ENCODE assay signal across 27 cellular contexts in the genomic region with DNA sequence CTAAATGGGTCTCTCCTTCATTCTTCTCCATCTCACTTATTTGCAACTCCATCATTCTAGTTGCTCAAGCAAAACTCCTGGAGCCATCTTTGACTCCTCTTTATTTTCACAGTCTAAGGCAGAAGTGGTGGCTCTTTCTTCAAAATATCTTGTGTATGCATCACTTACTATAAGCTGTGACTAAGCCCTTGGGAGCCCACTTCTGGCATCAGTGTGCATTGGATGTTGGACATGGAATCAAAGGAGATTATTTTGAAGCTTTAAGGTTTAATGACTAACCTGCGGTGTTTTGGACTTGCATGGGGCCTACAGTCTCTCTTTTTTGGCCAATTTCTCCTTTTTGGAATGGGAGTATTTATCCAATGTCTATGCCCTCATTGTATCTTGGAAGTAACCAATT.
"Had no signal": no experiment of that assay in that cellular context is flagged by ENCODE, and none has a peak within 500 bp of the region (broad histone marks: within the 10 kb centered on the region; RNA-seq: fewer than 3 reads in every experiment).

No MANE protein-coding gene starts in this region.

- H3K4me1 Mint-ChIP-seq: central memory CD8-positive, alpha-beta T cell; WTC11 had no signal

- DNase-seq: activated CD4-positive, alpha-beta T cell treated with anti-CD3 and anti-CD28 coated beads, Interleukin-2, amount 50 U/mL, for 4 hours; activated naive CD4-positive, alpha-beta T cell treated with Interleukin-2 at 50 U/mL for 16 hours; activated T-cell treated with anti-CD3 and anti-CD28 coated beads for 4 hours; activated T-cell treated with anti-CD3 and anti-CD28 coated beads, Interleukin-2, amount 50 U/mL, for 72 hours; adrenal gland; endodermal cell; left ventricle myocardium inferior; mesendoderm; mucosa of descending colon; posterior cingulate gyrus; stimulated activated CD4-positive, alpha-beta T cell treated with anti-CD3 and anti-CD28 coated beads, Interleukin-12 subunit alpha, Interleukin-12 subunit beta, amount 100 ng/mL, for 4 hours; stimulated activated CD4-positive, alpha-beta T cell treated with anti-CD3 and anti-CD28 coated beads, Interleukin-4, amount 100 ng/mL, for 1 hour; stimulated activated naive CD8-positive, alpha-beta T cell treated with anti-CD3 and anti-CD28 coated beads, Interleukin-15, Interleukin-2, amounts not matched to agents 100 U/mL and 50 U/mL, for 24 hours; T-helper 2 cell; testis; transverse colon had no signal

- H3K36me3 Mint-ChIP-seq: activated naive CD8-positive, alpha-beta T cell had no signal

- ATAC-seq: activated T-cell treated with anti-CD3 and anti-CD28 coated beads, Interleukin-2, amount 50 U/mL, for 72 hours; mucosa of descending colon; natural killer cell treated with Interleukin-12 subunit alpha and Interleukin-12 subunit beta and Interleukin-15 and Interleukin-18, amount 100 ng/mL, for 72 hours; sciatic nerve; stimulated activated naive CD8-positive, alpha-beta T cell treated with anti-CD3 and anti-CD28 coated beads, Interleukin-15, Interleukin-2, amounts not matched to agents 100 U/mL and 50 U/mL, for 24 hours; WTC11 had no signal

- H3K4me3 Mint-ChIP-seq: activated naive CD8-positive, alpha-beta T cell; activated T-cell treated with anti-CD3 and anti-CD28 coated beads, Interleukin-2, amount 50 U/mL, for 72 hours; central memory CD8-positive, alpha-beta T cell; dendritic cell treated with granulocyte-macrophage colony-stimulating factor and Interleukin-4, amounts not matched to agents 40 ng/mL and 50 ng/mL, for 4 days; endodermal cell; natural killer cell treated with Interleukin-12 subunit alpha and Interleukin-12 subunit beta and Interleukin-15 and Interleukin-18, amount 100 ng/mL, for 72 hours; WTC11 had no signal

- H3K4me3 ChIP-seq: adrenal gland, ascending aorta, breast epithelium, esophagus muscularis mucosa, left ventricle myocardium inferior, lung, mucosa of descending colon, skin epidermis, testis, transverse colon had no signal

- H3K27ac Mint-ChIP-seq: activated naive CD8-positive, alpha-beta T cell; activated T-cell treated with anti-CD3 and anti-CD28 coated beads, Interleukin-2, amount 50 U/mL, for 72 hours; dendritic cell treated with granulocyte-macrophage colony-stimulating factor and Interleukin-4, amounts not matched to agents 40 ng/mL and 50 ng/mL, for 4 days; endodermal cell; natural killer cell treated with Interleukin-12 subunit alpha and Interleukin-12 subunit beta and Interleukin-15 and Interleukin-18, amount 100 ng/mL, for 72 hours; WTC11 had no signal

- H3K27me3 Mint-ChIP-seq: activated naive CD8-positive, alpha-beta T cell; central memory CD8-positive, alpha-beta T cell; dendritic cell treated with granulocyte-macrophage colony-stimulating factor and Interleukin-4, amounts not matched to agents 40 ng/mL and 50 ng/mL, for 4 days; natural killer cell treated with Interleukin-12 subunit alpha and Interleukin-12 subunit beta and Interleukin-15 and Interleukin-18, amount 100 ng/mL, for 72 hours had no signal
